In genomic region chr20:5677944-5678343, GRCh38 we compare ENCODE assay signal across 1 cellular context.
A peak's percentile ranks its signal among the peaks of the same experiment; 100 is the strongest.
TF ChIP-seq lines count a peak whose summit lies in the region.
"Not testable (repeated sequence)": the region's sequence is repeated elsewhere in the genome, so short reads cannot be mapped to it uniquely, and the experiment has no call there.

No MANE protein-coding gene starts in this region.

TF ChIP-seq in HepG2, 621 proteins besides CTCF, POLR2A, EP300 and RAD21 (continued from another document):
- TF ChIP-seq ZGPAT (CRISPR knock-in tag; IDR thresholded peaks at IDR 0.05) (peak; percentile 50; the same call in 1 of the 2 replicates), SAP130 (CRISPR knock-in tag; IDR thresholded peaks at IDR 0.05; ENCODE audit: low read depth) (0 out of 2 replicates have a peak, but pooled peaks have one; percentile 9), SOX13 (CRISPR knock-in tag; conservative IDR thresholded peaks at IDR 0.05 in 1 of 2, IDR thresholded peaks at IDR 0.05 in 1 of 2) (peak in 1 of 2 experiments; percentile 65; a peak in 2 of 4 replicates), FOXK1 (CRISPR knock-in tag; IDR thresholded peaks at IDR 0.05; ENCODE audit: borderline replicate concordance, low read depth) (peak; percentile 30; the same call in 1 of the 2 replicates), RXRB (CRISPR knock-in tag; IDR thresholded peaks at IDR 0.05; ENCODE audit: borderline replicate concordance) (0 out of 2 replicates have a peak, but pooled peaks have one; percentile 23), ISL2 (CRISPR knock-in tag; IDR thresholded peaks at IDR 0.05) (0 out of 2 replicates have a peak, but pooled peaks have one; percentile 10), FOXA1 (CRISPR knock-in tag; IDR thresholded peaks at IDR 0.05) (peak; percentile 51; the same call in 1 of the 2 replicates), FOXP4 (CRISPR knock-in tag; IDR thresholded peaks at IDR 0.05) (peak; percentile 26; the same call in 1 of the 2 replicates), GATAD2A (CRISPR knock-in tag; IDR thresholded peaks at IDR 0.05) (0 out of 2 replicates have a peak, but pooled peaks have one; percentile 24), RARA (CRISPR knock-in tag; IDR thresholded peaks at IDR 0.05) (0 out of 2 replicates have a peak, but pooled peaks have one; percentile 37), NR2F6 (CRISPR knock-in tag; IDR thresholded peaks at IDR 0.05) (0 out of 2 replicates have a peak, but pooled peaks have one; percentile 21), SOX6 (CRISPR knock-in tag; IDR thresholded peaks at IDR 0.05) (0 out of 2 replicates have a peak, but pooled peaks have one; percentile 31)
- TF ChIP-seq SOX13, FOXA1, NR2F6, SOX6 (IDR thresholded peaks at IDR 0.05): not testable (repeated sequence)
TF ChIP-seq in HepG2: peak in this region for 22; not testable (repeated sequence) for 599.
